In genomic region chr12:42588981-42589464, GRCh38 we compare ENCODE assay signal across 8 cellular contexts. TPM values are rescaled to one million over a fixed set of nuclear protein-coding genes. Genes with fewer than 3 reads are reported as not detected.
A peak's percentile ranks its signal among the peaks of the same experiment; 100 is the strongest.
DNase-seq lines count a peak whose midpoint lies in the region; ATAC-seq and TF ChIP-seq lines count a peak whose summit lies in the region.

No MANE protein-coding gene starts in this region.

- TF ChIP-seq CTCF in brain microvascular endothelial cell (IDR thresholded peaks at IDR 0.05; ENCODE audit: low read depth, low read length, missing control alignments) (peak; percentile 74), kidney epithelial cell (IDR thresholded peaks at IDR 0.05; ENCODE audit: insufficient read depth, low read length, poor library complexity, severe bottlenecking) (peak; percentile 68)

- no peak for DNase-seq in activated T-cell treated with anti-CD3 and anti-CD28 coated beads, Interleukin-2, amount 50 U/mL, for 4 hours
- DNase-seq in activated T-cell treated with anti-CD3 and anti-CD28 coated beads for 4 hours, result no peak
- peak; percentile 63 for DNase-seq in NCI-H82 (lab: John Stamatoyannopoulos, UW)
- DNase-seq in brain microvascular endothelial cell, result peak; percentile 22
- DNase-seq in kidney epithelial cell (ENCODE audit: low read depth), result no peak
- no peak for DNase-seq in HT-29 (ENCODE audit: low spot score)

- in situ Hi-C loops in brain microvascular endothelial cell (cut with HindIII; ENCODE audit: low pct_ligation_motif_present, low sequenced_read_pairs), result no loop called here

- no peak overlapping the region for H3K27ac Mint-ChIP-seq in stimulated activated memory B cell treated with anti-CD40 and anti-IgM and Interleukin-4, amounts not matched to agents 10 μg/mL and 1 μg/mL and 100 μg/mL, for 72 hours

- H3K4me3 ChIP-seq in brain microvascular endothelial cell (ENCODE audit: low read depth, low read length), result peak overlapping the region; percentile 85
- peak overlapping the region; percentile 74 for H3K4me3 ChIP-seq in kidney epithelial cell (ENCODE audit: low read depth, low read length)

- no peaks in the 10 kb centered on the region for H3K9me3 Mint-ChIP-seq in activated T-cell treated with anti-CD3 and anti-CD28 coated beads, Interleukin-2, amount 50 U/mL, for 4 hours
- no peaks in the 10 kb centered on the region for H3K9me3 Mint-ChIP-seq in stimulated activated memory B cell treated with anti-CD40 and anti-IgM and Interleukin-4, amounts not matched to agents 10 μg/mL and 1 μg/mL and 100 μg/mL, for 72 hours

- H3K27me3 ChIP-seq in brain microvascular endothelial cell (replicated peaks) (peaks cover 4% of the 10 kb centered on the region), kidney epithelial cell (ENCODE audit: control insufficient read depth, insufficient read depth, low read length) (no peaks in the 10 kb centered on the region)

- no peak overlapping the region for H3K27ac ChIP-seq in brain microvascular endothelial cell

- ATAC-seq in activated T-cell treated with anti-CD3 and anti-CD28 coated beads, Interleukin-2, amount 50 U/mL, for 4 hours, result peak; percentile 16 to 19
- ATAC-seq in HG02642 (IDR thresholded peaks at IDR 0.05; ENCODE audit: poor library complexity, unreplicated experiment), result peak; percentile 26
- peak; percentile 26 for ATAC-seq in stimulated activated memory B cell treated with anti-CD40 and anti-IgM and Interleukin-4, amounts not matched to agents 10 μg/mL and 1 μg/mL and 100 μg/mL, for 72 hours

- peaks cover 15% of the 10 kb centered on the region for H3K4me1 Mint-ChIP-seq in activated T-cell treated with anti-CD3 and anti-CD28 coated beads, Interleukin-2, amount 50 U/mL, for 4 hours (ENCODE audit: low read depth)
- H3K4me1 Mint-ChIP-seq in stimulated activated memory B cell treated with anti-CD40 and anti-IgM and Interleukin-4, amounts not matched to agents 10 μg/mL and 1 μg/mL and 100 μg/mL, for 72 hours, result peaks cover 16% of the 10 kb centered on the region

- H3K27me3 Mint-ChIP-seq in activated T-cell treated with anti-CD3 and anti-CD28 coated beads, Interleukin-2, amount 50 U/mL, for 4 hours (ENCODE audit: low read depth), result peaks cover 60% of the 10 kb centered on the region
- peaks cover 45% of the 10 kb centered on the region for H3K27me3 Mint-ChIP-seq in stimulated activated memory B cell treated with anti-CD40 and anti-IgM and Interleukin-4, amounts not matched to agents 10 μg/mL and 1 μg/mL and 100 μg/mL, for 72 hours

- no peaks in the 10 kb centered on the region for H3K36me3 Mint-ChIP-seq in activated T-cell treated with anti-CD3 and anti-CD28 coated beads, Interleukin-2, amount 50 U/mL, for 4 hours (ENCODE audit: insufficient read depth)
- no peaks in the 10 kb centered on the region for H3K36me3 Mint-ChIP-seq in stimulated activated memory B cell treated with anti-CD40 and anti-IgM and Interleukin-4, amounts not matched to agents 10 μg/mL and 1 μg/mL and 100 μg/mL, for 72 hours

- peak overlapping the region; percentile 54 for H3K4me3 Mint-ChIP-seq in activated T-cell treated with anti-CD3 and anti-CD28 coated beads, Interleukin-2, amount 50 U/mL, for 4 hours
- H3K4me3 Mint-ChIP-seq in stimulated activated memory B cell treated with anti-CD40 and anti-IgM and Interleukin-4, amounts not matched to agents 10 μg/mL and 1 μg/mL and 100 μg/mL, for 72 hours, result peak overlapping the region; percentile 72

- H3K36me3 ChIP-seq in brain microvascular endothelial cell (replicated peaks) (no peaks in the 10 kb centered on the region), kidney epithelial cell (ENCODE audit: control insufficient read depth, insufficient read depth, low read length) (no peaks in the 10 kb centered on the region)

RNA-seq across cellular contexts. Expression of gene PRICKLE1, which starts 0.5 kb away (rescaled TPM):
- total RNA-seq in activated T-cell treated with anti-CD3 and anti-CD28 coated beads, Interleukin-2, amount 50 U/mL, for 4 hours, result not detected
- total RNA-seq in kidney epithelial cell, result 8.0 and 8.1 TPM in 2 replicates
- 0.76 and 1.6 TPM in 2 replicates for total RNA-seq in HT-29 (2014; rRNA removed; shearing (Covaris generic))

Comparison
In these comparisons a context has a peak if more than half of its experiments do, and no peak if none do; other contexts are left out.
1. DNase-seq: peak in NCI-H82 (single experiment) and brain microvascular endothelial cell (single experiment); none in activated T-cell treated with anti-CD3 and anti-CD28 coated beads, Interleukin-2, amount 50 U/mL, for 4 hours (single experiment), activated T-cell treated with anti-CD3 and anti-CD28 coated beads for 4 hours (single experiment), kidney epithelial cell (single experiment) and HT-29 (single experiment).
2. Peak in every context shown above with its lines, with median percentiles within 50 percentile points of each other: ATAC-seq.